ENCODE assay signal across 8 cellular contexts in genomic region chr2:231563378-231563961, GRCh38. TPM values are rescaled to one million over a fixed set of nuclear protein-coding genes. Genes with fewer than 3 reads are reported as not detected.
DNase-seq lines count a peak whose midpoint lies in the region; TF ChIP-seq lines count a peak whose summit lies in the region.

No MANE protein-coding gene starts in this region.

- 13 to 38% methylated on average over 1 to 3 of the region's 3 CpGs for WGBS in transverse colon (ENCODE audit: low coverage in 1 of 2), 2 donors

- TF ChIP-seq POLR2A in transverse colon (IDR thresholded peaks at IDR 0.05): no peak

- peak; percentile 47 to 67 (median 61) for TF ChIP-seq CTCF in transverse colon (IDR thresholded peaks at IDR 0.05)

- H3K9me3 ChIP-seq in SK-N-MC (ENCODE audit: low read depth, low read length): no peaks in the 10 kb centered on the region
- no peaks in the 10 kb centered on the region for H3K9me3 ChIP-seq in transverse colon

- no peak for TF ChIP-seq EP300 in transverse colon (IDR thresholded peaks at IDR 0.05; ENCODE audit: low read depth)

- H3K9ac ChIP-seq in SK-N-MC (ENCODE audit: insufficient read length): no peak overlapping the region

- in situ Hi-C loops in KBM-7 (cut with MboI; ENCODE audit: low pct_unique_long_range_greater_than_20kb, low sequenced_read_pairs): no loop called here
- in situ Hi-C loops in transverse colon (cut with MboI; ENCODE audit: low pct_ligation_motif_present in 1 of 4, low pct_unique_long_range_greater_than_20kb in 1 of 4, low sequenced_read_pairs in 3 of 4): no loop called here

- no peaks in the 10 kb centered on the region for H3K27me3 ChIP-seq in transverse colon

- no peak overlapping the region for H3K4me3 ChIP-seq in SK-N-MC
- no peak overlapping the region for H3K4me3 ChIP-seq in transverse colon

- H3K4me1 ChIP-seq in transverse colon: no peaks in the 10 kb centered on the region

- intact Hi-C loops in transverse colon (cut with DNase I; ENCODE audit: low total_unique reads): no loop called here

- DNase-seq in SIG-M5 treated with dmso at 0.1 percent for 504 hours (lab: John Stamatoyannopoulos, UW; ENCODE audit: unreplicated experiment) (peak; percentile 69), SIG-M5 (lab: John Stamatoyannopoulos, UW) (no peak), KBM-7 (peak; percentile 58), SK-N-MC (ENCODE audit: low read depth, low spot score) (peak; percentile 18), ecto neural progenitor cell (ENCODE audit: low spot score) (peak; percentile 71), medulla oblongata (ENCODE audit: extremely low spot score) (peak; percentile 88), transverse colon (peak; percentile 38)
- no peak for DNase-seq in activated CD8-positive, alpha-beta memory T cell treated with anti-CD3 and anti-CD28 coated beads, Interleukin-2, amount 50 U/mL, for 48 hours

- H3K27ac ChIP-seq in SK-N-MC (no peak overlapping the region), transverse colon (no peak overlapping the region)

- H3K36me3 ChIP-seq in SK-N-MC (ENCODE audit: insufficient read depth, low read length): no peaks in the 10 kb centered on the region
- no peaks in the 10 kb centered on the region for H3K36me3 ChIP-seq in transverse colon

RNA-seq across cellular contexts. Expression of gene TEX44, which starts 29.2 kb away (rescaled TPM):
- not detected for total RNA-seq in transverse colon

RNA-seq across cellular contexts. Expression of gene NMUR1, which starts 33.2 kb away (rescaled TPM):
- 1 to 10 TPM in 1 of 4 donors, under 1 TPM in 2, not detected in 1; 0.32 to 2.2 (median 0.55) TPM for total RNA-seq in transverse colon

Comparison
In these comparisons a context has a peak if more than half of its experiments do, and no peak if none do; other contexts are left out.
1. DNase-seq: peak in SIG-M5 treated with dmso at 0.1 percent for 504 hours (single experiment), KBM-7 (single experiment), SK-N-MC (single experiment), ecto neural progenitor cell (single experiment), medulla oblongata (single experiment) and transverse colon (single experiment); none in SIG-M5 (single experiment) and activated CD8-positive, alpha-beta memory T cell treated with anti-CD3 and anti-CD28 coated beads, Interleukin-2, amount 50 U/mL, for 48 hours (single experiment).